In the genomic region with DNA sequence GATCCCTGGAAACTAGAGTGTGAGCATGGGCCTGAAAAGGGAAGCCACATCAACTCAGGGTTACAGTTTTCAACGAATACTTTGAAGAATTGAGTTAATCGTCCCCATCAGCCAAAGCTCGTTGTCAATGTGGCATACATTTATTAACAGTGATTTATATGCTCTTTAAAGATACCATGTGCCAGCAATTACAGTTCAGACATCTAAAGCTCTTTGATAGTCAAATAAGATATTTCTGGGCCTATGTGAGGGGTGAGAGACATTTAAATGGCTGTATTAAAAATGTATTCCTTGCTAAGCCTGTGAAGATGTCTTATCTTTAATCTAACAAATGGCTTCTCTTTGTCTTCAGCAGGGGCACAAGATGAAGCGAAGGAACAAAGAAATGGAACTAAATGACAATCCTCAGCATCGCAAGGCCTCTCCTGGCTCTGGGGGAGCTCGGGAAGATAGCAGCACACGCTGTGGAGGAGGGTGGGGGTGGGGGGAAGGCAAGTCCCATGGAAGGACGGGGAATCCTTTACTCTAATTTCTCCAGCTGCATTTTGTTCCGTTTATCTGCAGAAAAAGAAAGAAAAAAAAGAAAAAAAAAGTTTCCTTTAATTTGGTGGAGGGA, we compare ENCODE assay signal across 27 cellular contexts.
"Had no signal": no experiment of that assay in that cellular context is flagged by ENCODE, and none has a peak within 500 bp of the region (broad histone marks: within the 10 kb centered on the region; RNA-seq: fewer than 3 reads in every experiment).

No MANE protein-coding gene starts in this region.

- ATAC-seq: activated CD8-positive, alpha-beta memory T cell treated with anti-CD3 and anti-CD28 coated beads, Interleukin-2, amount 10 ng/mL, durations not matched to agents 7 days and 5 days; activated CD8-positive, alpha-beta T cell treated with anti-CD3 and anti-CD28 coated beads, Interleukin-2, amount 10 ng/mL, durations not matched to agents 7 days and 5 days; activated naive CD8-positive, alpha-beta T cell treated with anti-CD3 and anti-CD28 coated beads, Interleukin-2, amount 50 U/mL, for 24 hours; foreskin keratinocyte; heart left ventricle; left lung; lower lobe of right lung; stimulated activated naive B cell treated with anti-CD40 and anti-IgM and Interleukin-4, amounts not matched to agents 10 μg/mL and 1 μg/mL and 100 μg/mL, for 72 hours had no signal

- H3K4me3 Mint-ChIP-seq: activated CD8-positive, alpha-beta memory T cell treated with anti-CD3 and anti-CD28 coated beads, Interleukin-2, amount 10 ng/mL, durations not matched to agents 7 days and 5 days; activated CD8-positive, alpha-beta T cell treated with anti-CD3 and anti-CD28 coated beads, Interleukin-2, amount 10 ng/mL, durations not matched to agents 7 days and 5 days; activated naive CD4-positive, alpha-beta T cell treated with anti-CD3 and anti-CD28 coated beads, Interleukin-2, amount 50 U/mL, for 24 hours; activated naive CD8-positive, alpha-beta T cell treated with anti-CD3 and anti-CD28 coated beads, Interleukin-2, amount 50 U/mL, for 24 hours; dendritic cell treated with granulocyte-macrophage colony-stimulating factor and Interleukin-4, amounts not matched to agents 40 ng/mL and 50 ng/mL, for 4 days; nephron progenitor cell; stimulated activated naive B cell treated with anti-CD40 and anti-IgM and Interleukin-4, amounts not matched to agents 10 μg/mL and 1 μg/mL and 100 μg/mL, for 72 hours had no signal

- H3K9me3 ChIP-seq: breast epithelium, esophagus muscularis mucosa, heart left ventricle, left lung, lower lobe of right lung, right atrium auricular region, tibial nerve had no signal

- H3K27ac ChIP-seq: breast epithelium, esophagus muscularis mucosa, foreskin keratinocyte, heart left ventricle, left lung, lower lobe of right lung, right atrium auricular region had no signal

- H3K4me2 ChIP-seq: smooth muscle cell had no signal

- H3K4me1 ChIP-seq: breast epithelium, foreskin keratinocyte, left lung, lower lobe of right lung, right atrium auricular region had no signal

- H3K27ac Mint-ChIP-seq: activated CD8-positive, alpha-beta memory T cell treated with anti-CD3 and anti-CD28 coated beads, Interleukin-2, amount 10 ng/mL, durations not matched to agents 7 days and 5 days; activated CD8-positive, alpha-beta T cell treated with anti-CD3 and anti-CD28 coated beads, Interleukin-2, amount 10 ng/mL, durations not matched to agents 7 days and 5 days; activated naive CD4-positive, alpha-beta T cell treated with anti-CD3 and anti-CD28 coated beads, Interleukin-2, amount 50 U/mL, for 24 hours; activated naive CD8-positive, alpha-beta T cell treated with anti-CD3 and anti-CD28 coated beads, Interleukin-2, amount 50 U/mL, for 24 hours; activated T-helper 2 cell treated with anti-CD3 and anti-CD28 coated beads, Interferon-gamma antibody, Interleukin-2, Interleukin-4, amounts not matched to agents 10 μg/mL and 5 μg/mL and 100 μg/mL, durations not matched to agents 14 hours and 24 hours and 36 hours; dendritic cell treated with granulocyte-macrophage colony-stimulating factor and Interleukin-4, amounts not matched to agents 40 ng/mL and 50 ng/mL, for 4 days; nephron progenitor cell had no signal

- H3K36me3 Mint-ChIP-seq: activated CD8-positive, alpha-beta memory T cell treated with anti-CD3 and anti-CD28 coated beads, Interleukin-2, amount 10 ng/mL, durations not matched to agents 7 days and 5 days; activated naive CD4-positive, alpha-beta T cell treated with anti-CD3 and anti-CD28 coated beads, Interleukin-2, amount 50 U/mL, for 24 hours had no signal

- H3K9me3 Mint-ChIP-seq: activated naive CD4-positive, alpha-beta T cell treated with anti-CD3 and anti-CD28 coated beads, Interleukin-2, amount 50 U/mL, for 24 hours; activated naive CD8-positive, alpha-beta T cell treated with anti-CD3 and anti-CD28 coated beads, Interleukin-2, amount 50 U/mL, for 24 hours; activated T-helper 2 cell treated with anti-CD3 and anti-CD28 coated beads, Interferon-gamma antibody, Interleukin-2, Interleukin-4, amounts not matched to agents 10 μg/mL and 5 μg/mL and 100 μg/mL, durations not matched to agents 14 hours and 24 hours and 36 hours; dendritic cell treated with granulocyte-macrophage colony-stimulating factor and Interleukin-4, amounts not matched to agents 40 ng/mL and 50 ng/mL, for 4 days; nephron progenitor cell; stimulated activated naive B cell treated with anti-CD40 and anti-IgM and Interleukin-4, amounts not matched to agents 10 μg/mL and 1 μg/mL and 100 μg/mL, for 72 hours had no signal

- H3K36me3 ChIP-seq: breast epithelium, esophagus muscularis mucosa, heart left ventricle, left lung, lower lobe of right lung, right atrium auricular region, tibial nerve had no signal

- H3K4me3 ChIP-seq: breast epithelium, esophagus muscularis mucosa, heart left ventricle, left lung, lower lobe of right lung, right atrium auricular region, smooth muscle cell, tibial nerve had no signal

- H3K4me1 Mint-ChIP-seq: activated CD8-positive, alpha-beta memory T cell treated with anti-CD3 and anti-CD28 coated beads, Interleukin-2, amount 10 ng/mL, durations not matched to agents 7 days and 5 days; activated naive CD4-positive, alpha-beta T cell treated with anti-CD3 and anti-CD28 coated beads, Interleukin-2, amount 50 U/mL, for 24 hours; activated naive CD8-positive, alpha-beta T cell treated with anti-CD3 and anti-CD28 coated beads, Interleukin-2, amount 50 U/mL, for 24 hours; nephron progenitor cell had no signal

- DNase-seq: activated CD8-positive, alpha-beta memory T cell treated with anti-CD3 and anti-CD28 coated beads, Interleukin-2, amount 10 ng/mL, durations not matched to agents 7 days and 5 days; activated CD8-positive, alpha-beta T cell treated with anti-CD3 and anti-CD28 coated beads, Interleukin-2, amount 10 ng/mL, durations not matched to agents 7 days and 5 days; activated naive CD8-positive, alpha-beta T cell treated with anti-CD3 and anti-CD28 coated beads, Interleukin-2, amount 50 U/mL, for 24 hours; activated T-cell treated with anti-CD3 and anti-CD28 coated beads, Interleukin-2, amount 50 U/mL, for 48 hours; amygdala; central memory CD4-positive, alpha-beta T cell; foreskin keratinocyte; heart left ventricle; hypothalamus; left lung; lower lobe of right lung; mesenchymal stem cell; naive B cell; nephron progenitor cell; stimulated activated CD4-positive, alpha-beta T cell treated with anti-CD3 and anti-CD28 coated beads, Interleukin-1b, Interleukin-23, amount 100 ng/mL, for 48 hours; stimulated activated CD4-positive, alpha-beta T cell treated with anti-CD3 and anti-CD28 coated beads, Interleukin-4, amount 100 ng/mL, for 4 hours; stimulated activated CD8-positive, alpha-beta memory T cell treated with anti-CD3 and anti-CD28 coated beads, Interleukin-4, amount 100 ng/mL, for 48 hours; stimulated activated naive B cell treated with anti-CD40 and anti-IgM and Interleukin-4, amounts not matched to agents 10 μg/mL and 1 μg/mL and 100 μg/mL, for 72 hours; T-helper 2 cell had no signal

- H3K27me3 ChIP-seq: breast epithelium, esophagus muscularis mucosa, foreskin keratinocyte, heart left ventricle, left lung, right atrium auricular region, tibial nerve had no signal

- H3K27me3 Mint-ChIP-seq: activated CD8-positive, alpha-beta memory T cell treated with anti-CD3 and anti-CD28 coated beads, Interleukin-2, amount 10 ng/mL, durations not matched to agents 7 days and 5 days; activated naive CD4-positive, alpha-beta T cell treated with anti-CD3 and anti-CD28 coated beads, Interleukin-2, amount 50 U/mL, for 24 hours; activated naive CD8-positive, alpha-beta T cell treated with anti-CD3 and anti-CD28 coated beads, Interleukin-2, amount 50 U/mL, for 24 hours; dendritic cell treated with granulocyte-macrophage colony-stimulating factor and Interleukin-4, amounts not matched to agents 40 ng/mL and 50 ng/mL, for 4 days; naive B cell; stimulated activated naive B cell treated with anti-CD40 and anti-IgM and Interleukin-4, amounts not matched to agents 10 μg/mL and 1 μg/mL and 100 μg/mL, for 72 hours had no signal
